Comparison of ENCODE assay signal across 1 cellular context in genomic region chr17:48244814-48245213, GRCh38.
TF ChIP-seq lines count a peak whose summit lies in the region.

No MANE protein-coding gene starts in this region.

TF ChIP-seq in K562, 482 proteins besides CTCF, POLR2A, EP300 and RAD21 (continued from another document and continues in another):
- no peak for TF ChIP-seq CREB1 (IDR thresholded peaks at IDR 0.05)
- TF ChIP-seq CREB1 (CRISPR knock-in tag; IDR thresholded peaks at IDR 0.05), result no peak
- no peak for TF ChIP-seq E2F3 (CRISPR knock-in tag; IDR thresholded peaks at IDR 0.05)
- TF ChIP-seq, protein P1, sequence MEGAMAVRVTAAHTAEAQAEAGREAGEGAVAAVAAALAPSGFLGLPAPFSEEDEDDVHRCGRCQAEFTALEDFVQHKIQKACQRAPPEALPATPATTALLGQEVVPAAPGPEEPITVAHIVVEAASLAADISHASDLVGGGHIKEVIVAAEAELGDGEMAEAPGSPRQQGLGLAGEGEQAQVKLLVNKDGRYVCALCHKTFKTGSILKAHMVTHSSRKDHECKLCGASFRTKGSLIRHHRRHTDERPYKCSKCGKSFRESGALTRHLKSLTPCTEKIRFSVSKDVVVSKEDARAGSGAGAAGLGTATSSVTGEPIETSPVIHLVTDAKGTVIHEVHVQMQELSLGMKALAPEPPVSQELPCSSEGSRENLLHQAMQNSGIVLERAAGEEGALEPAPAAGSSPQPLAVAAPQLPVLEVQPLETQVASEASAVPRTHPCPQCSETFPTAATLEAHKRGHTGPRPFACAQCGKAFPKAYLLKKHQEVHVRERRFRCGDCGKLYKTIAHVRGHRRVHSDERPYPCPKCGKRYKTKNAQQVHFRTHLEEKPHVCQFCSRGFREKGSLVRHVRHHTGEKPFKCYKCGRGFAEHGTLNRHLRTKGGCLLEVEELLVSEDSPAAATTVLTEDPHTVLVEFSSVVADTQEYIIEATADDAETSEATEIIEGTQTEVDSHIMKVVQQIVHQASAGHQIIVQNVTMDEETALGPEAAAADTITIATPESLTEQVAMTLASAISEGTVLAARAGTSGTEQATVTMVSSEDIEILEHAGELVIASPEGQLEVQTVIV (CRISPR knock-in tag; IDR thresholded peaks at IDR 0.05; ENCODE audit: borderline replicate concordance), result peak; percentile 42; the same call in 1 of the 2 replicates
- TF ChIP-seq TSHZ1 (CRISPR knock-in tag; IDR thresholded peaks at IDR 0.05), result no peak
- TF ChIP-seq, protein P2, sequence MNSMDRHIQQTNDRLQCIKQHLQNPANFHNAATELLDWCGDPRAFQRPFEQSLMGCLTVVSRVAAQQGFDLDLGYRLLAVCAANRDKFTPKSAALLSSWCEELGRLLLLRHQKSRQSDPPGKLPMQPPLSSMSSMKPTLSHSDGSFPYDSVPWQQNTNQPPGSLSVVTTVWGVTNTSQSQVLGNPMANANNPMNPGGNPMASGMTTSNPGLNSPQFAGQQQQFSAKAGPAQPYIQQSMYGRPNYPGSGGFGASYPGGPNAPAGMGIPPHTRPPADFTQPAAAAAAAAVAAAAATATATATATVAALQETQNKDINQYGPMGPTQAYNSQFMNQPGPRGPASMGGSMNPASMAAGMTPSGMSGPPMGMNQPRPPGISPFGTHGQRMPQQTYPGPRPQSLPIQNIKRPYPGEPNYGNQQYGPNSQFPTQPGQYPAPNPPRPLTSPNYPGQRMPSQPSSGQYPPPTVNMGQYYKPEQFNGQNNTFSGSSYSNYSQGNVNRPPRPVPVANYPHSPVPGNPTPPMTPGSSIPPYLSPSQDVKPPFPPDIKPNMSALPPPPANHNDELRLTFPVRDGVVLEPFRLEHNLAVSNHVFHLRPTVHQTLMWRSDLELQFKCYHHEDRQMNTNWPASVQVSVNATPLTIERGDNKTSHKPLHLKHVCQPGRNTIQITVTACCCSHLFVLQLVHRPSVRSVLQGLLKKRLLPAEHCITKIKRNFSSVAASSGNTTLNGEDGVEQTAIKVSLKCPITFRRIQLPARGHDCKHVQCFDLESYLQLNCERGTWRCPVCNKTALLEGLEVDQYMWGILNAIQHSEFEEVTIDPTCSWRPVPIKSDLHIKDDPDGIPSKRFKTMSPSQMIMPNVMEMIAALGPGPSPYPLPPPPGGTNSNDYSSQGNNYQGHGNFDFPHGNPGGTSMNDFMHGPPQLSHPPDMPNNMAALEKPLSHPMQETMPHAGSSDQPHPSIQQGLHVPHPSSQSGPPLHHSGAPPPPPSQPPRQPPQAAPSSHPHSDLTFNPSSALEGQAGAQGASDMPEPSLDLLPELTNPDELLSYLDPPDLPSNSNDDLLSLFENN (IDR thresholded peaks at IDR 0.05; ENCODE audit: low read depth in 2 of 2, low read length in 2 of 2), result no peak
- TF ChIP-seq PHF20 (IDR thresholded peaks at IDR 0.05; ENCODE audit: partially characterized antibody), result no peak
- TF ChIP-seq MLX (CRISPR knock-in tag; conservative IDR thresholded peaks at IDR 0.05), result no peak
- TF ChIP-seq NR1H2 (CRISPR knock-in tag; IDR thresholded peaks at IDR 0.05), result no peak
- TF ChIP-seq NCOA4 (IDR thresholded peaks at IDR 0.05; ENCODE audit: partially characterized antibody), result no peak
- TF ChIP-seq PURB (CRISPR knock-in tag; IDR thresholded peaks at IDR 0.05; ENCODE audit: low read depth), result no peak
- no peak for TF ChIP-seq POLR2B (IDR thresholded peaks at IDR 0.05; ENCODE audit: low read depth, partially characterized antibody)
- TF ChIP-seq HLTF (IDR thresholded peaks at IDR 0.05), result no peak
- no peak for TF ChIP-seq PPARD (CRISPR knock-in tag; IDR thresholded peaks at IDR 0.05)
- TF ChIP-seq NBN (IDR thresholded peaks at IDR 0.05; ENCODE audit: low read depth), result no peak
- TF ChIP-seq THRB (CRISPR knock-in tag; conservative IDR thresholded peaks at IDR 0.05), result no peak
- TF ChIP-seq CTCFL (IDR thresholded peaks at IDR 0.05; ENCODE audit: borderline replicate concordance, insufficient read depth, low read depth, low read length, poor library complexity, severe bottlenecking), result no peak
- TF ChIP-seq MXD1 (CRISPR knock-in tag; IDR thresholded peaks at IDR 0.05; ENCODE audit: borderline replicate concordance, poor library complexity, severe bottlenecking), result no peak
- TF ChIP-seq PCBP1 (IDR thresholded peaks at IDR 0.05; ENCODE audit: low read depth, low read length, poor library complexity, severe bottlenecking), result no peak
- peak; percentile 47; the same call in 1 of the 2 replicates for TF ChIP-seq NFE2 (IDR thresholded peaks at IDR 0.05; ENCODE audit: low read depth)
- TF ChIP-seq, protein P3, sequence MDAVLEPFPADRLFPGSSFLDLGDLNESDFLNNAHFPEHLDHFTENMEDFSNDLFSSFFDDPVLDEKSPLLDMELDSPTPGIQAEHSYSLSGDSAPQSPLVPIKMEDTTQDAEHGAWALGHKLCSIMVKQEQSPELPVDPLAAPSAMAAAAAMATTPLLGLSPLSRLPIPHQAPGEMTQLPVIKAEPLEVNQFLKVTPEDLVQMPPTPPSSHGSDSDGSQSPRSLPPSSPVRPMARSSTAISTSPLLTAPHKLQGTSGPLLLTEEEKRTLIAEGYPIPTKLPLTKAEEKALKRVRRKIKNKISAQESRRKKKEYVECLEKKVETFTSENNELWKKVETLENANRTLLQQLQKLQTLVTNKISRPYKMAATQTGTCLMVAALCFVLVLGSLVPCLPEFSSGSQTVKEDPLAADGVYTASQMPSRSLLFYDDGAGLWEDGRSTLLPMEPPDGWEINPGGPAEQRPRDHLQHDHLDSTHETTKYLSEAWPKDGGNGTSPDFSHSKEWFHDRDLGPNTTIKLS (IDR thresholded peaks at IDR 0.05; ENCODE audit: borderline replicate concordance, low read depth), result no peak
- TF ChIP-seq, protein P4, sequence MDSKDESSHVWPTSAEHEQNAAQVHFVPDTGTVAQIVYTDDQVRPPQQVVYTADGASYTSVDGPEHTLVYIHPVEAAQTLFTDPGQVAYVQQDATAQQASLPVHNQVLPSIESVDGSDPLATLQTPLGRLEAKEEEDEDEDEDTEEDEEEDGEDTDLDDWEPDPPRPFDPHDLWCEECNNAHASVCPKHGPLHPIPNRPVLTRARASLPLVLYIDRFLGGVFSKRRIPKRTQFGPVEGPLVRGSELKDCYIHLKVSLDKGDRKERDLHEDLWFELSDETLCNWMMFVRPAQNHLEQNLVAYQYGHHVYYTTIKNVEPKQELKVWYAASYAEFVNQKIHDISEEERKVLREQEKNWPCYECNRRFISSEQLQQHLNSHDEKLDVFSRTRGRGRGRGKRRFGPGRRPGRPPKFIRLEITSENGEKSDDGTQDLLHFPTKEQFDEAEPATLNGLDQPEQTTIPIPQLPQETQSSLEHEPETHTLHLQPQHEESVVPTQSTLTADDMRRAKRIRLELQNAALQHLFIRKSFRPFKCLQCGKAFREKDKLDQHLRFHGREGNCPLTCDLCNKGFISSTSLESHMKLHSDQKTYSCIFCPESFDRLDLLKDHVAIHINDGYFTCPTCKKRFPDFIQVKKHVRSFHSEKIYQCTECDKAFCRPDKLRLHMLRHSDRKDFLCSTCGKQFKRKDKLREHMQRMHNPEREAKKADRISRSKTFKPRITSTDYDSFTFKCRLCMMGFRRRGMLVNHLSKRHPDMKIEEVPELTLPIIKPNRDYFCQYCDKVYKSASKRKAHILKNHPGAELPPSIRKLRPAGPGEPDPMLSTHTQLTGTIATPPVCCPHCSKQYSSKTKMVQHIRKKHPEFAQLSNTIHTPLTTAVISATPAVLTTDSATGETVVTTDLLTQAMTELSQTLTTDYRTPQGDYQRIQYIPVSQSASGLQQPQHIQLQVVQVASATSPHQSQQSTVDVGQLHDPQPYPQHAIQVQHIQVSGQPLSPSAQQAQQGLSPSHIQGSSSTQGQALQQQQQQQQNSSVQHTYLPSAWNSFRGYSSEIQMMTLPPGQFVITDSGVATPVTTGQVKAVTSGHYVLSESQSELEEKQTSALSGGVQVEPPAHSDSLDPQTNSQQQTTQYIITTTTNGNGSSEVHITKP (IDR thresholded peaks at IDR 0.05; ENCODE audit: partially characterized antibody), result peak; percentile 37
- TF ChIP-seq MAFG (tag; conservative IDR thresholded peaks at IDR 0.05), result no peak
- no peak for TF ChIP-seq SIRT6 (IDR thresholded peaks at IDR 0.05; ENCODE audit: low read depth, low read length)
- no peak for TF ChIP-seq ZNF408 (CRISPR knock-in tag; IDR thresholded peaks at IDR 0.05; ENCODE audit: low read depth)
- TF ChIP-seq CHD1 (IDR thresholded peaks at IDR 0.05; ENCODE audit: low read length), result no peak
- no peak for TF ChIP-seq NR2C2 (CRISPR knock-in tag; IDR thresholded peaks at IDR 0.05)
- peak; percentile 67 for TF ChIP-seq NR2C2 (tag; IDR thresholded peaks at IDR 0.05)
- TF ChIP-seq NFE2L1 (tag; IDR thresholded peaks at IDR 0.05; ENCODE audit: borderline replicate concordance, low read depth), result no peak
- no peak for TF ChIP-seq SMARCA5 (IDR thresholded peaks at IDR 0.05)
- TF ChIP-seq ZNF444 (CRISPR knock-in tag; IDR thresholded peaks at IDR 0.05), result no peak
- no peak for TF ChIP-seq TCF7 (IDR thresholded peaks at IDR 0.05; ENCODE audit: borderline replicate concordance)
- TF ChIP-seq FOS (IDR thresholded peaks at IDR 0.05; ENCODE audit: extremely low read depth, insufficient read length), result no peak
- no peak for TF ChIP-seq CXXC5 (CRISPR knock-in tag; IDR thresholded peaks at IDR 0.05)
- no peak for TF ChIP-seq THAP7 (CRISPR knock-in tag; IDR thresholded peaks at IDR 0.05)
